Comparison of ENCODE assay signal across 8 cellular contexts in genomic region chr7:151875862-151876111, GRCh38. TPM values are rescaled to one million over a fixed set of nuclear protein-coding genes. Genes with fewer than 3 reads are reported as not detected.
DNase-seq lines count a peak whose midpoint lies in the region; ATAC-seq and TF ChIP-seq lines count a peak whose summit lies in the region.

No MANE protein-coding gene starts in this region.

- TF ChIP-seq CTCF in hepatocyte (IDR thresholded peaks at IDR 0.05; ENCODE audit: poor library complexity), result no peak
- TF ChIP-seq CTCF in smooth muscle cell (IDR thresholded peaks at IDR 0.05; ENCODE audit: borderline replicate concordance, insufficient read depth, poor library complexity, severe bottlenecking), result no peak
- TF ChIP-seq CTCF in GM10266 (IDR thresholded peaks at IDR 0.05; ENCODE audit: control insufficient read depth, insufficient read depth, low read depth, missing control alignments), result no peak

- 7% methylated on average over 3 of the region's 15 CpGs for WGBS in hepatocyte (ENCODE audit: low lambda C conversion rate, missing lambda C conversion rate)
- WGBS in smooth muscle cell (ENCODE audit: low lambda C conversion rate), result 0% methylated on average over 9 of the region's 15 CpGs

- H3K36me3 ChIP-seq in hepatocyte (replicated peaks; ENCODE audit: insufficient read depth, low read depth), result no peaks in the 10 kb centered on the region
- no peaks in the 10 kb centered on the region for H3K36me3 ChIP-seq in smooth muscle cell (ENCODE audit: low read depth)

- no peaks in the 10 kb centered on the region for H3K9me3 Mint-ChIP-seq in activated naive CD4-positive, alpha-beta T cell treated with anti-CD3 and anti-CD28 coated beads, Interleukin-2, amount 50 U/mL, for 72 hours

- no peaks in the 10 kb centered on the region for H3K79me2 ChIP-seq in hepatocyte
- H3K79me2 ChIP-seq in smooth muscle cell (ENCODE audit: low read depth), result no peaks in the 10 kb centered on the region

- H3K4me1 ChIP-seq in hepatocyte (ENCODE audit: insufficient read depth) (peaks cover 6% of the 10 kb centered on the region), smooth muscle cell (ENCODE audit: low read depth) (peaks cover 14% of the 10 kb centered on the region)

- peak overlapping the region; percentile 99 for H2AFZ ChIP-seq in hepatocyte
- peak overlapping the region; percentile 92 for H2AFZ ChIP-seq in smooth muscle cell (ENCODE audit: low read depth)

- H3K4me2 ChIP-seq in hepatocyte (peak overlapping the region; percentile 98), smooth muscle cell (peak overlapping the region; percentile 99)

- no peaks in the 10 kb centered on the region for H3F3A ChIP-seq in smooth muscle cell (ENCODE audit: low read depth)

- DNase-seq in NCI-H2196 treated with DMSO at 0.1 percent for 48 hours (lab: John Stamatoyannopoulos, UW; ENCODE audit: unreplicated experiment) (peak; percentile 3), NCI-H2196 (lab: John Stamatoyannopoulos, UW; ENCODE audit: unreplicated experiment) (no peak), hepatocyte (ENCODE audit: low spot score) (peak; percentile 88), smooth muscle cell (lab: John Stamatoyannopoulos, UW; ENCODE audit: unreplicated experiment) (no peak), COR-L47 (lab: John Stamatoyannopoulos, UW) (no peak), cerebellum (ENCODE audit: low spot score) (no peak), GM10266 (ENCODE audit: extremely low spot score) (no peak)
- no peak for DNase-seq in activated naive CD4-positive, alpha-beta T cell treated with anti-CD3 and anti-CD28 coated beads, Interleukin-2, amount 50 U/mL, for 72 hours (ENCODE audit: low spot score in 2 of 2)

- no peak overlapping the region for H3K9ac ChIP-seq in smooth muscle cell (ENCODE audit: low read depth)

- H3K27me3 ChIP-seq in hepatocyte (peaks cover 16% of the 10 kb centered on the region), smooth muscle cell (ENCODE audit: low read depth) (peaks cover 37% of the 10 kb centered on the region)

- peaks cover 0 to 5% of the 10 kb centered on the region in 2 donors for H3K36me3 Mint-ChIP-seq in activated naive CD4-positive, alpha-beta T cell treated with anti-CD3 and anti-CD28 coated beads, Interleukin-2, amount 50 U/mL, for 72 hours

- H3K9me3 ChIP-seq in hepatocyte (ENCODE audit: low read depth), result no peaks in the 10 kb centered on the region
- no peaks in the 10 kb centered on the region for H3K9me3 ChIP-seq in smooth muscle cell (replicated peaks; ENCODE audit: low read depth)

- no peaks in the 10 kb centered on the region for H3K9me2 ChIP-seq in hepatocyte (replicated peaks; ENCODE audit: insufficient read depth)

- peak overlapping the region; percentile 89 for H3K4me3 ChIP-seq in hepatocyte
- H3K4me3 ChIP-seq in smooth muscle cell, result peak overlapping the region; percentile 89

- peak in 1 of 2 donors; percentile 71 for ATAC-seq in activated naive CD4-positive, alpha-beta T cell treated with anti-CD3 and anti-CD28 coated beads, Interleukin-2, amount 50 U/mL, for 72 hours

- H3K27ac ChIP-seq in hepatocyte, result peak overlapping the region; percentile 98
- H3K27ac ChIP-seq in smooth muscle cell (ENCODE audit: low read depth), result no peak overlapping the region

- no peaks in the 10 kb centered on the region for H4K20me1 ChIP-seq in hepatocyte (ENCODE audit: insufficient read depth, poor library complexity, severe bottlenecking)
- no peaks in the 10 kb centered on the region for H4K20me1 ChIP-seq in smooth muscle cell (ENCODE audit: low read depth)

- peak overlapping the region; percentile 50 to 75 for H3K27ac Mint-ChIP-seq in activated naive CD4-positive, alpha-beta T cell treated with anti-CD3 and anti-CD28 coated beads, Interleukin-2, amount 50 U/mL, for 72 hours

RNA-seq across cellular contexts. Expression of gene PRKAG2, which starts 1.1 kb away (rescaled TPM):
- total RNA-seq in activated naive CD4-positive, alpha-beta T cell treated with anti-CD3 and anti-CD28 coated beads, Interleukin-2, amount 50 U/mL, for 72 hours, result 10 to 100 TPM; 22.1 to 35.7 TPM
- total RNA-seq in hepatocyte, result 14.0 and 17.8 TPM in 2 replicates
- polyA plus RNA-seq in hepatocyte, result 21.8 and 23.4 TPM in 2 replicates
- total RNA-seq in smooth muscle cell, result 3.5 and 3.6 TPM in 2 replicates
- polyA plus RNA-seq in smooth muscle cell, result 3.9 and 9.1 TPM in 2 replicates
- 29.1 TPM for total RNA-seq in cerebellum

Comparison
In these comparisons a context has a peak if more than half of its experiments do, and no peak if none do; other contexts are left out.
1. DNase-seq: peak in NCI-H2196 treated with DMSO at 0.1 percent for 48 hours (single experiment) and hepatocyte (single experiment); none in NCI-H2196 (single experiment), activated naive CD4-positive, alpha-beta T cell treated with anti-CD3 and anti-CD28 coated beads, Interleukin-2, amount 50 U/mL, for 72 hours (0 of 2), smooth muscle cell (single experiment), COR-L47 (single experiment), cerebellum (single experiment) and GM10266 (single experiment).